Comparison of ENCODE assay signal across 1 cellular context in the genomic region with DNA sequence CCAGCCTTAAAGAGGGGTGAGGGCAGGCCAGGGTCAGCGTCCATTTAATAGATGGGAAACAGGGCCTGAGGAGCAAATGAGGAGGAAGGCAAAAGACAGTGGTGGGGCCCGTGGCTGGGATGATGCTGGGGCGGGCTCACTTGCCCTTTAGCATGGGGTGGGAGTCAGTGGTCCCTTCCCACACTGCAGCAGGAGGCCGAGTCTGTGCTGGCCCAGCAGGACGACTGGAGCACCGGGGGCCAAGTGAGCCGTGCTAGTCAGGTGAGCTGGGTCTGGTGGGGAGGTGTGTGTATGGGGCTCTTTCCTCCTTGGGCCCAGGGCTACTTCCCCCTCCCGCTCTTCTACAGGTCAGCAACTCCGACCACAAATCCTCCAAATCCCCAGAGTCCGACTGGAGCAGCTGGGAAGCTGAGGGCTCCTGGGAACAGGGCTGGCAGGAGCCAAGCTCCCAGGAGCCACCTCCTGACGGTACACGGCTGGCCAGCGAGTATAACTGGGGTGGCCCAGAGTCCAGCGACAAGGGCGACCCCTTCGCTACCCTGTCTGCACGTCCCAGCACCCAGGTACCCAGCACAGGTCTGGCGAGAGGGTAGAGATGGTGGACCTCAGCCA.
TF ChIP-seq lines count a peak whose summit lies in the region.

No MANE protein-coding gene starts in this region.

TF ChIP-seq in HCT116, 20 proteins besides CTCF, POLR2A, EP300 and RAD21:
- no peak for TF ChIP-seq TCF7L2 (IDR thresholded peaks at IDR 0.05; ENCODE audit: borderline replicate concordance, extremely low read depth, insufficient read depth, insufficient read length)
- no peak for TF ChIP-seq POLR2AphosphoS5 (IDR thresholded peaks at IDR 0.05; ENCODE audit: low read depth, low read length)
- no peak for TF ChIP-seq EZH2 (IDR thresholded peaks at IDR 0.05)
- no peak for TF ChIP-seq SIN3A (IDR thresholded peaks at IDR 0.05; ENCODE audit: low read depth)
- no peak for TF ChIP-seq SRF (IDR thresholded peaks at IDR 0.05; ENCODE audit: low read depth)
- no peak for TF ChIP-seq EGR1 (IDR thresholded peaks at IDR 0.05; ENCODE audit: low read depth)
- TF ChIP-seq, protein P1, sequence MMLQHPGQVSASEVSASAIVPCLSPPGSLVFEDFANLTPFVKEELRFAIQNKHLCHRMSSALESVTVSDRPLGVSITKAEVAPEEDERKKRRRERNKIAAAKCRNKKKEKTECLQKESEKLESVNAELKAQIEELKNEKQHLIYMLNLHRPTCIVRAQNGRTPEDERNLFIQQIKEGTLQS (IDR thresholded peaks at IDR 0.05): no peak
- TF ChIP-seq, protein P2, sequence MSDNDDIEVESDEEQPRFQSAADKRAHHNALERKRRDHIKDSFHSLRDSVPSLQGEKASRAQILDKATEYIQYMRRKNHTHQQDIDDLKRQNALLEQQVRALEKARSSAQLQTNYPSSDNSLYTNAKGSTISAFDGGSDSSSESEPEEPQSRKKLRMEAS (IDR thresholded peaks at IDR 0.05): no peak
- TF ChIP-seq JUND (IDR thresholded peaks at IDR 0.05): no peak
- TF ChIP-seq EZH2phosphoT487 (IDR thresholded peaks at IDR 0.05; ENCODE audit: borderline replicate concordance): no peak
- TF ChIP-seq YY1 (IDR thresholded peaks at IDR 0.05; ENCODE audit: extremely low read depth, insufficient replicate concordance, low read depth, low read length): no peak
- TF ChIP-seq, protein P3, sequence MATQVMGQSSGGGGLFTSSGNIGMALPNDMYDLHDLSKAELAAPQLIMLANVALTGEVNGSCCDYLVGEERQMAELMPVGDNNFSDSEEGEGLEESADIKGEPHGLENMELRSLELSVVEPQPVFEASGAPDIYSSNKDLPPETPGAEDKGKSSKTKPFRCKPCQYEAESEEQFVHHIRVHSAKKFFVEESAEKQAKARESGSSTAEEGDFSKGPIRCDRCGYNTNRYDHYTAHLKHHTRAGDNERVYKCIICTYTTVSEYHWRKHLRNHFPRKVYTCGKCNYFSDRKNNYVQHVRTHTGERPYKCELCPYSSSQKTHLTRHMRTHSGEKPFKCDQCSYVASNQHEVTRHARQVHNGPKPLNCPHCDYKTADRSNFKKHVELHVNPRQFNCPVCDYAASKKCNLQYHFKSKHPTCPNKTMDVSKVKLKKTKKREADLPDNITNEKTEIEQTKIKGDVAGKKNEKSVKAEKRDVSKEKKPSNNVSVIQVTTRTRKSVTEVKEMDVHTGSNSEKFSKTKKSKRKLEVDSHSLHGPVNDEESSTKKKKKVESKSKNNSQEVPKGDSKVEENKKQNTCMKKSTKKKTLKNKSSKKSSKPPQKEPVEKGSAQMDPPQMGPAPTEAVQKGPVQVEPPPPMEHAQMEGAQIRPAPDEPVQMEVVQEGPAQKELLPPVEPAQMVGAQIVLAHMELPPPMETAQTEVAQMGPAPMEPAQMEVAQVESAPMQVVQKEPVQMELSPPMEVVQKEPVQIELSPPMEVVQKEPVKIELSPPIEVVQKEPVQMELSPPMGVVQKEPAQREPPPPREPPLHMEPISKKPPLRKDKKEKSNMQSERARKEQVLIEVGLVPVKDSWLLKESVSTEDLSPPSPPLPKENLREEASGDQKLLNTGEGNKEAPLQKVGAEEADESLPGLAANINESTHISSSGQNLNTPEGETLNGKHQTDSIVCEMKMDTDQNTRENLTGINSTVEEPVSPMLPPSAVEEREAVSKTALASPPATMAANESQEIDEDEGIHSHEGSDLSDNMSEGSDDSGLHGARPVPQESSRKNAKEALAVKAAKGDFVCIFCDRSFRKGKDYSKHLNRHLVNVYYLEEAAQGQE (IDR thresholded peaks at IDR 0.05; ENCODE audit: low read depth): no peak
- no peak for TF ChIP-seq CEBPB (IDR thresholded peaks at IDR 0.05; ENCODE audit: low read depth)
- no peak for TF ChIP-seq CBX3 (IDR thresholded peaks at IDR 0.05; ENCODE audit: low read depth)
- no peak for TF ChIP-seq ZNF274 (IDR thresholded peaks at IDR 0.05; ENCODE audit: low read depth, low read length)
- TF ChIP-seq SP1 (IDR thresholded peaks at IDR 0.05; ENCODE audit: low read depth): no peak
